ENCODE assay signal across 9 cellular contexts in the genomic region with DNA sequence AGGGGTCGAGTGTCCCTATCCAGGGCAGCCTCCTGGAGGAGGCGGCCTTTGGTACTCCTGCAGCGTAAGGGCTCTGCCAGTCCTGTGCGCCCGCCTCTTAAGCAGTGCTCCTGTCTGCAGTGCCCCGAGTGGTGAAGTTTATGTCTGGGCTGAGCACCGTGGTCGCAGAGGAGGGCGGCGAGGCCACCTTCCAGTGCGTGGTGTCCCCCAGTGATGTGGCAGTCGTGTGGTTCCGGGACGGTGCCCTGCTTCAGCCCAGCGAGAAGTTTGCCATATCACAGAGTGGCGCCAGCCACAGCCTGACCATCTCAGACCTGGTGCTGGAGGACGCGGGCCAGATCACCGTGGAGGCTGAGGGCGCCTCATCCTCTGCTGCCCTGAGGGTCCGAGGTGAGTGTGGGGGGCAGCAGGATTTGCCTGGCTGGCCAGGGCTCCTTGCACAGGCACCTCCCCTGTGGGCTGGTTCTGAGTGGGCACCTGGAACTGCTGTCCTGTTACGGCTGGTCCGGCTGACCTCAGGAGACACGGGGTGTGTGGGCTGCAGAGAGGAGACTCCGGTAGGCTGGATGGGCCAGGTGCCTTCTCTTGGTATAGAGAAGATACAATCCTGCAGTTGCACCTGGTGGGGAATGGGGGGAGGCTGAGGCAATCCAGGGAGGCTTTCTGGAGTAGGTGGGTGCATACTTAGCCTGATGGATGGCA.
A peak's percentile ranks its signal among the peaks of the same experiment; 100 is the strongest.
DNase-seq lines count a peak whose midpoint lies in the region; ATAC-seq and TF ChIP-seq lines count a peak whose summit lies in the region.
"Had no signal": no experiment of that assay in that cellular context is flagged by ENCODE, and none has a peak within 500 bp of the region (broad histone marks: within the 10 kb centered on the region; RNA-seq: fewer than 3 reads in every experiment).

No MANE protein-coding gene starts in this region.

- H3K27ac Mint-ChIP-seq in activated naive CD4-positive, alpha-beta T cell treated with anti-CD3 and anti-CD28 coated beads for 36 hours, result no peak overlapping the region
- no peak overlapping the region for H3K27ac Mint-ChIP-seq in activated T-cell treated with anti-CD3 and anti-CD28 coated beads, Interleukin-2, amount 50 U/mL, for 72 hours

- no peaks in the 10 kb centered on the region for H3K27me3 Mint-ChIP-seq in activated naive CD4-positive, alpha-beta T cell treated with anti-CD3 and anti-CD28 coated beads for 36 hours (ENCODE audit: low read depth)
- H3K27me3 Mint-ChIP-seq in activated T-cell treated with anti-CD3 and anti-CD28 coated beads, Interleukin-2, amount 50 U/mL, for 72 hours (ENCODE audit: low read depth), result no peaks in the 10 kb centered on the region

- intact Hi-C loops in activated naive CD4-positive, alpha-beta T cell treated with anti-CD3 and anti-CD28 coated beads for 36 hours (cut with micrococcal nuclease), result no loop called here
- intact Hi-C loops in lower lobe of right lung (cut with DNase I), result no loop called here

- H3K9me3 ChIP-seq in lower lobe of right lung, result no peaks in the 10 kb centered on the region
- no peaks in the 10 kb centered on the region for H3K9me3 ChIP-seq in stomach smooth muscle (ENCODE audit: control insufficient read depth in 2 of 2, low read length in 2 of 2)
- H3K9me3 ChIP-seq: MG63 had no signal

- CTCF ChIA-PET in activated naive CD4-positive, alpha-beta T cell treated with anti-CD3 and anti-CD28 coated beads for 36 hours (lab: Charles Lee), result interaction anchor here (0.6 kb wide), 3 partner anchors 8 to 184 kb away, joined by 3 read pairs; no protein-coding TSS in a partner anchor

- no peak for TF ChIP-seq CTCF in lower lobe of right lung (IDR thresholded peaks at IDR 0.05)

- H3K36me3 Mint-ChIP-seq in activated naive CD4-positive, alpha-beta T cell treated with anti-CD3 and anti-CD28 coated beads for 36 hours (ENCODE audit: low read depth), result no peaks in the 10 kb centered on the region
- H3K36me3 Mint-ChIP-seq in activated T-cell treated with anti-CD3 and anti-CD28 coated beads, Interleukin-2, amount 50 U/mL, for 72 hours (ENCODE audit: insufficient read depth in 2 of 2), result no peaks in the 10 kb centered on the region

- H3K4me3 Mint-ChIP-seq in activated naive CD4-positive, alpha-beta T cell treated with anti-CD3 and anti-CD28 coated beads for 36 hours, result peak overlapping the region; percentile 72
- peak overlapping the region; percentile 83 to 88 for H3K4me3 Mint-ChIP-seq in activated T-cell treated with anti-CD3 and anti-CD28 coated beads, Interleukin-2, amount 50 U/mL, for 72 hours

- ATAC-seq in activated T-cell treated with anti-CD3 and anti-CD28 coated beads, Interleukin-2, amount 50 U/mL, for 72 hours (replicated peaks in 1 of 2), result no peak
- no peak for ATAC-seq in lower lobe of right lung

- DNase-seq in activated naive CD4-positive, alpha-beta T cell treated with anti-CD3 and anti-CD28 coated beads for 36 hours, result no peak
- no peak for DNase-seq in activated naive CD4-positive, alpha-beta T cell treated with anti-CD3 and anti-CD28 coated beads, Interleukin-2, amount 50 U/mL, for 16 hours
- no peak for DNase-seq in activated T-cell treated with anti-CD3 and anti-CD28 coated beads, Interleukin-2, amount 50 U/mL, for 72 hours
- peak; percentile 40 for DNase-seq in lower lobe of right lung
- DNase-seq in stimulated activated CD4-positive, alpha-beta T cell treated with anti-CD3 and anti-CD28 coated beads, Interleukin-15, amount 100 ng/mL, for 24 hours, result no peak
- no peak for DNase-seq in NCI-H2029 (lab: John Stamatoyannopoulos, UW)
- no peak for DNase-seq in retina
- DNase-seq: MG63 had no signal

- H3K4me3 ChIP-seq in lower lobe of right lung, result peak overlapping the region; percentile 73
- H3K4me3 ChIP-seq in stomach smooth muscle (ENCODE audit: low read length in 2 of 2), result peak overlapping the region; percentile 63 to 79

- no peaks in the 10 kb centered on the region for H3K27me3 ChIP-seq in lower lobe of right lung (ENCODE audit: low read depth)
- no peaks in the 10 kb centered on the region for H3K27me3 ChIP-seq in stomach smooth muscle (ENCODE audit: control insufficient read depth in 1 of 2, insufficient read depth in 2 of 2, low read length in 2 of 2)
- H3K27me3 ChIP-seq: MG63 had no signal

- H3K4me1 Mint-ChIP-seq in activated naive CD4-positive, alpha-beta T cell treated with anti-CD3 and anti-CD28 coated beads for 36 hours (ENCODE audit: low read depth), result peaks cover 7% of the 10 kb centered on the region
- peaks cover 10% of the 10 kb centered on the region for H3K4me1 Mint-ChIP-seq in activated T-cell treated with anti-CD3 and anti-CD28 coated beads, Interleukin-2, amount 50 U/mL, for 72 hours (ENCODE audit: low read depth)

- H3K9me3 Mint-ChIP-seq in activated naive CD4-positive, alpha-beta T cell treated with anti-CD3 and anti-CD28 coated beads for 36 hours, result no peaks in the 10 kb centered on the region
- H3K9me3 Mint-ChIP-seq in activated T-cell treated with anti-CD3 and anti-CD28 coated beads, Interleukin-2, amount 50 U/mL, for 72 hours, result no peaks in the 10 kb centered on the region

- peaks cover 13% of the 10 kb centered on the region for H3K4me1 ChIP-seq in lower lobe of right lung
- H3K4me1 ChIP-seq in stomach smooth muscle (ENCODE audit: control insufficient read depth, insufficient read depth, low read length), result peaks cover 19% of the 10 kb centered on the region

- H3K27ac ChIP-seq in lower lobe of right lung (no peak overlapping the region), stomach smooth muscle (ENCODE audit: low read length) (peak overlapping the region; percentile 37)

- H3K36me3 ChIP-seq in lower lobe of right lung, result peaks cover 5% of the 10 kb centered on the region
- peaks cover 0 to 4% of the 10 kb centered on the region in 2 donors for H3K36me3 ChIP-seq in stomach smooth muscle (ENCODE audit: control insufficient read depth in 2 of 2, insufficient read depth in 2 of 2, low read length in 2 of 2)
- H3K36me3 ChIP-seq: MG63 had no signal

- H3K9ac ChIP-seq in stomach smooth muscle (ENCODE audit: low read length in 2 of 2), result peak overlapping the region in 1 of 2 donors; percentile 62
